Comparison of ENCODE assay signal across 15 cellular contexts in the genomic region with DNA sequence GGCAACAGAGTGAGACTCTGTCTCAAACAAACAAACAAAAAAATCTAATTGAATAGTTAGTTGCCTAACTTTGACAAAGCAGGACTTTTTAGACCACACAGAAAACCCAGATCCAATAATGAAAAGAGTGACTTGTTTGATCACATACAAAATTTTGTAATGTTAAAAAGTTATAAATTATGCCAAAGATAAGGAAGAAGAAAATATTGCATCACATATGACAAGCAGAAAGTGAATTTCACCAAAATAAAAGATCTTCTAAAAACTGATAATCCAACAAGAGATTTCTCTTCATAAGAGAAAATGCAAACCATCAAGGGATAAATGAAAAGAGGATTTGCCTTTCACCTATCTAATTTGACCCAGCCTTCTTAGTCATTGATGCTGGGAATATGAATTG.
DNase-seq lines count a peak whose midpoint lies in the region; ATAC-seq lines count a peak whose summit lies in the region.
"Had no signal": no experiment of that assay in that cellular context is flagged by ENCODE, and none has a peak within 500 bp of the region (broad histone marks: within the 10 kb centered on the region; RNA-seq: fewer than 3 reads in every experiment).

No MANE protein-coding gene starts in this region.

- H3K27ac ChIP-seq in Karpas-422 (ENCODE audit: low read length) = peak overlapping the region; percentile 20; the same call in 1 of the 2 replicates
- H3K27ac ChIP-seq in naive thymus-derived CD4-positive, alpha-beta T cell (ENCODE audit: low read depth, low read length) = peak overlapping the region; percentile 82
- H3K27ac ChIP-seq: parathyroid adenoma, vagina had no signal

- H3K79me2 ChIP-seq in Karpas-422 (ENCODE audit: low read length) = peaks cover 35% of the 10 kb centered on the region

- H3K9me2 ChIP-seq in Karpas-422 (replicated peaks; ENCODE audit: insufficient read depth, low read length) = no peaks in the 10 kb centered on the region

- peaks cover 18% of the 10 kb centered on the region for H3K36me3 Mint-ChIP-seq in activated CD4-positive, alpha-beta T cell treated with anti-CD3 and anti-CD28 coated beads, Interleukin-2, amount 10 ng/mL, durations not matched to agents 7 days and 5 days (ENCODE audit: low read depth)
- H3K36me3 Mint-ChIP-seq in activated naive CD8-positive, alpha-beta T cell = peaks cover 3% of the 10 kb centered on the region
- peaks cover 0 to 12% (median 4%) of the 10 kb centered on the region in 5 donors for H3K36me3 Mint-ChIP-seq in naive thymus-derived CD4-positive, alpha-beta T cell

- H3K4me3 ChIP-seq in Karpas-422 (ENCODE audit: low read length) = no peak overlapping the region
- no peak overlapping the region for H3K4me3 ChIP-seq in naive thymus-derived CD4-positive, alpha-beta T cell (ENCODE audit: low read length)
- H3K4me3 ChIP-seq: vagina had no signal

- peak overlapping the region; percentile 86 for H3K4me2 ChIP-seq in Karpas-422 (ENCODE audit: low read depth, low read length, poor library complexity, severe bottlenecking)

- no peaks in the 10 kb centered on the region for H3K9me3 Mint-ChIP-seq in activated CD4-positive, alpha-beta T cell treated with anti-CD3 and anti-CD28 coated beads, Interleukin-2, amount 10 ng/mL, durations not matched to agents 7 days and 5 days
- no peaks in the 10 kb centered on the region for H3K9me3 Mint-ChIP-seq in activated naive CD8-positive, alpha-beta T cell (ENCODE audit: low read depth)
- peaks cover 0 to 2% (median 0%) of the 10 kb centered on the region in 11 donors for H3K9me3 Mint-ChIP-seq in naive thymus-derived CD4-positive, alpha-beta T cell
- H3K9me3 Mint-ChIP-seq: HFFc6 had no signal

- DNase-seq in activated CD4-positive, alpha-beta T cell treated with anti-CD3 and anti-CD28 coated beads, Interleukin-2, amount 10 ng/mL, durations not matched to agents 7 days and 5 days = no peak
- no peak for DNase-seq in activated CD4-positive, alpha-beta T cell treated with anti-CD3 and anti-CD28 coated beads, Interleukin-2, amount 50 U/mL, for 4 hours
- no peak for DNase-seq in Karpas-422
- no peak for DNase-seq in naive thymus-derived CD4-positive, alpha-beta T cell
- DNase-seq in DMS79 treated with DMSO at 0.1 percent for 48 hours (lab: John Stamatoyannopoulos, UW) = no peak
- DNase-seq in left colon = no peak
- DNase-seq in iPS-NIHi7 (ENCODE audit: extremely low spot score) = no peak
- DNase-seq: activated CD4-positive, CD25-positive, alpha-beta regulatory T cell treated with anti-CD3 and anti-CD28 coated beads, Interleukin-2, amount 50 U/mL, for 72 hours; dermis blood vessel endothelial cell; GF-D8; HFFc6; NCI-H2171 treated with DMSO at 0.1 percent for 48 hours had no signal

- H3K27ac Mint-ChIP-seq in activated CD4-positive, alpha-beta T cell treated with anti-CD3 and anti-CD28 coated beads, Interleukin-2, amount 10 ng/mL, durations not matched to agents 7 days and 5 days = peak overlapping the region; percentile 71
- H3K27ac Mint-ChIP-seq in activated naive CD8-positive, alpha-beta T cell = peak overlapping the region; percentile 96
- peak overlapping the region; percentile 34 to 99 (median 95) for H3K27ac Mint-ChIP-seq in naive thymus-derived CD4-positive, alpha-beta T cell
- H3K27ac Mint-ChIP-seq: HFFc6 had no signal

- intact Hi-C loops in naive thymus-derived CD4-positive, alpha-beta T cell (cut with micrococcal nuclease) = loop anchor here (2.0 to 5.0 kb wide), 3 partner anchors 19 to 1107 kb away; no protein-coding TSS in a partner anchor
- intact Hi-C loops in left colon (cut with DNase I, micrococcal nuclease) = no loop called here

- H4K20me1 ChIP-seq in Karpas-422 (ENCODE audit: insufficient read depth, low read depth, low read length) = no peaks in the 10 kb centered on the region

- H3K9ac ChIP-seq in Karpas-422 (ENCODE audit: low read length) = no peak overlapping the region
- H3K9ac ChIP-seq: parathyroid adenoma had no signal

- H3K27me3 Mint-ChIP-seq in activated CD4-positive, alpha-beta T cell treated with anti-CD3 and anti-CD28 coated beads, Interleukin-2, amount 10 ng/mL, durations not matched to agents 7 days and 5 days = no peaks in the 10 kb centered on the region
- no peaks in the 10 kb centered on the region for H3K27me3 Mint-ChIP-seq in activated naive CD8-positive, alpha-beta T cell
- H3K27me3 Mint-ChIP-seq in naive thymus-derived CD4-positive, alpha-beta T cell = no peaks in the 10 kb centered on the region

- peaks cover 8% of the 10 kb centered on the region; the same call in 1 of the 2 replicates for H3K36me3 ChIP-seq in Karpas-422 (ENCODE audit: insufficient read depth, low read length)
- H3K36me3 ChIP-seq in naive thymus-derived CD4-positive, alpha-beta T cell (ENCODE audit: control insufficient read depth in 2 of 3, insufficient read depth in 3 of 3, low read length in 3 of 3) = peaks cover 0 to 5% (median 0%) of the 10 kb centered on the region in 3 experiments

- CTCF ChIA-PET in activated CD4-positive, alpha-beta T cell treated with anti-CD3 and anti-CD28 coated beads, Interleukin-2, amount 10 ng/mL, durations not matched to agents 7 days and 5 days (lab: Charles Lee) = no interaction called here
- CTCF ChIA-PET in naive thymus-derived CD4-positive, alpha-beta T cell (lab: Charles Lee) = no interaction called here

- H3K9me3 ChIP-seq in Karpas-422 (ENCODE audit: low read length) = no peaks in the 10 kb centered on the region
- H3K9me3 ChIP-seq in naive thymus-derived CD4-positive, alpha-beta T cell (ENCODE audit: control insufficient read depth in 2 of 3, low read length in 3 of 3) = no peaks in the 10 kb centered on the region
- H3K9me3 ChIP-seq: vagina had no signal

- no peaks in the 10 kb centered on the region for H3K27me3 ChIP-seq in Karpas-422 (ENCODE audit: low read length)
- H3K27me3 ChIP-seq in naive thymus-derived CD4-positive, alpha-beta T cell (ENCODE audit: control insufficient read depth in 2 of 2, insufficient read depth in 2 of 2, low read length in 2 of 2) = no peaks in the 10 kb centered on the region
- H3K27me3 ChIP-seq: vagina had no signal

- H3K4me3 Mint-ChIP-seq in activated CD4-positive, alpha-beta T cell treated with anti-CD3 and anti-CD28 coated beads, Interleukin-2, amount 10 ng/mL, durations not matched to agents 7 days and 5 days = peak overlapping the region; percentile 40
- H3K4me3 Mint-ChIP-seq in activated naive CD8-positive, alpha-beta T cell = peak overlapping the region; percentile 55
- peak overlapping the region; percentile 2 to 99 (median 84) for H3K4me3 Mint-ChIP-seq in naive thymus-derived CD4-positive, alpha-beta T cell

- H2AFZ ChIP-seq in Karpas-422 (ENCODE audit: low read length) = no peak overlapping the region
- H2AFZ ChIP-seq: parathyroid adenoma had no signal

- H3K4me1 ChIP-seq in Karpas-422 (ENCODE audit: low read length) = peaks cover 47% of the 10 kb centered on the region
- H3K4me1 ChIP-seq in naive thymus-derived CD4-positive, alpha-beta T cell (ENCODE audit: control insufficient read depth in 2 of 2, insufficient read depth in 2 of 2, low read length in 2 of 2) = peaks cover 33% of the 10 kb centered on the region in 2 donors

- ATAC-seq in naive thymus-derived CD4-positive, alpha-beta T cell = no peak
- no peak for ATAC-seq in left colon

- peaks cover 47% of the 10 kb centered on the region for H3K4me1 Mint-ChIP-seq in activated CD4-positive, alpha-beta T cell treated with anti-CD3 and anti-CD28 coated beads, Interleukin-2, amount 10 ng/mL, durations not matched to agents 7 days and 5 days
- peaks cover 54% of the 10 kb centered on the region for H3K4me1 Mint-ChIP-seq in activated naive CD8-positive, alpha-beta T cell (ENCODE audit: low read depth)
- H3K4me1 Mint-ChIP-seq in naive thymus-derived CD4-positive, alpha-beta T cell = peaks cover 34 to 71% (median 68%) of the 10 kb centered on the region in 7 donors

- POLR2A ChIA-PET in activated CD4-positive, alpha-beta T cell treated with anti-CD3 and anti-CD28 coated beads, Interleukin-2, amount 10 ng/mL, durations not matched to agents 7 days and 5 days (lab: Charles Lee) = no interaction called here
- POLR2A ChIA-PET in naive thymus-derived CD4-positive, alpha-beta T cell (lab: Charles Lee) = interaction anchor here (0.7 to 1.4 kb wide), 3 partner anchors 387 to 624 kb away, joined by 3 to 4 read pairs (median 3); no protein-coding TSS in a partner anchor

Comparison
In these comparisons a context has a peak if more than half of its experiments do, and no peak if none do; other contexts are left out.
1. intact Hi-C loops: an anchor here in naive thymus-derived CD4-positive, alpha-beta T cell (2.0 to 5.0 kb wide); none called in left colon.